ENCODE assay signal across 1 cellular context in genomic region chr16:5350118-5350517, GRCh38.
TF ChIP-seq lines count a peak whose summit lies in the region.

No MANE protein-coding gene starts in this region.

TF ChIP-seq in H1, 55 proteins besides CTCF, POLR2A, EP300 and RAD21 (continued from another document):
- TF ChIP-seq USF2 (IDR thresholded peaks at IDR 0.05; ENCODE audit: low read length), result no peak
- TF ChIP-seq CEBPB (IDR thresholded peaks at IDR 0.05; ENCODE audit: low read depth, low read length), result no peak
- no peak for TF ChIP-seq KDM5A (IDR thresholded peaks at IDR 0.05; ENCODE audit: low read length)
- no peak for TF ChIP-seq RFX5 (IDR thresholded peaks at IDR 0.05; ENCODE audit: borderline replicate concordance, low read depth, low read length)
- no peak for TF ChIP-seq NANOG (IDR thresholded peaks at IDR 0.05; ENCODE audit: insufficient read depth, low read depth, low read length, poor library complexity, severe bottlenecking)
- no peak for TF ChIP-seq TAF7 (optimal IDR thresholded peaks at IDR 0.05; ENCODE audit: borderline replicate concordance, low read depth, low read length)
- TF ChIP-seq SUZ12 (IDR thresholded peaks at IDR 0.05; ENCODE audit: low read length), result no peak
- TF ChIP-seq BRCA1 (IDR thresholded peaks at IDR 0.05; ENCODE audit: low read depth, low read length), result no peak
- TF ChIP-seq TCF12 (IDR thresholded peaks at IDR 0.05; ENCODE audit: low read depth, low read length), result no peak
- no peak for TF ChIP-seq POLR2AphosphoS5 (IDR thresholded peaks at IDR 0.05; ENCODE audit: low read depth, low read length)
